In the genomic region with DNA sequence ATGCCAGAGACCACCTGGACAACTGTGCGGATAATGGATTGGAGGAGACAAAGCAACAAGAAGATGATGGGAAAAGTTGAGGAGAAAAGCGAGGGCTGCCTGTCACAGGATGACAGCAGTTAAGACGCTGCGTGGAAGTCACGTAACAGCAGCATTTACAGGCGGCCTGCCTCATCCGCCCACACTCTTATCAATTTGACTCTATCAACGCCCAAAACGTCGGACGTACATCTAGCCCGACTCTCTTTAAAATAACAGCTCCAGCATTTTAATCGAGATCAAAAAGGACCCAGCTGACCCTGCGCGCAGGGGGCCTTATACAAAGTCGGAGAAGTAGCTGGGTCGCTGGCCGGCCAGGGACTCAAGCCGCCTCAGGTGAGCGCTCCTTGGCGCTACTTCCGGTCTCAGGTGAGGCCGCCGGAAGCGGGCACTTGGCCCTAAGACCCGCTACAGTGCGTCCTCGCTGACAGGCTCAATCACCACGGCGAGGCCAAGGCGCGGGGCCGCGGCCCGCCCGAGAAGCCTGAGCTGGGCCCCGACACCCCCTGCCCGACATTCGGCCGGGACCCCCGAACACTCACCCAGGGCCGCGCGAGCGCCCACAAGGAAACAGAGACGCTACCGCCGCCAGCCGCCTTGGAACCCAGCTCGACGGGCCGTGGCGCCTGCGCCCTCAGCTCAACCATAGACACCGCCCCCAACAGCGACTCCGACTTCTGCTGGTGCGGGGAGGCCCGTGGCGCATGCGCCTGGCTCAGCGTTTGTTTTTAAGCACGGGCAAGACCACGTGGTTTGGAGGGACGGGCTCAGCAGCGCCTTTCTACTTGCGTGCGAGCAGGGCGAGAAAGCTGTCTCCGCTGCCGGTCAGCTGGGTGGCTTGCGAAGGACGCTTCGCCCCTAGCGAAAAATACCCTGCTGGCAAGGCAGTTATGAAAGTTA, we compare ENCODE assay signal across 8 cellular contexts.
DNase-seq lines count a peak whose midpoint lies in the region; ATAC-seq lines count a peak whose summit lies in the region.

A gene (minus strand): TSS at position 741 of the 939 bp plus-strand sequence.

- ATAC-seq in GM19043 (IDR thresholded peaks at IDR 0.05; ENCODE audit: low read depth, unreplicated experiment): peak; percentile 74
- peak; percentile 88 for ATAC-seq in HG03354 (IDR thresholded peaks at IDR 0.05; ENCODE audit: poor library complexity, severe bottlenecking, unreplicated experiment)
- ATAC-seq in activated CD4-positive, CD25-positive, alpha-beta regulatory T cell treated with anti-CD3 and anti-CD28 coated beads, Interleukin-2, amount 50 U/mL, for 24 hours: peak; percentile 92 to 93

- peak; percentile 100 for DNase-seq in AG20443 (ENCODE audit: low spot score)
- peak; percentile 85 to 88 for DNase-seq in NCI-H446 (lab: John Stamatoyannopoulos, UW)
- peak; percentile 96 for DNase-seq in cerebellar cortex (ENCODE audit: low spot score)
- peak; percentile 99 for DNase-seq in islet precursor cell
- DNase-seq in stimulated activated CD4-positive, alpha-beta T cell treated with anti-CD3 and anti-CD28 coated beads, Interleukin-12 subunit alpha, Interleukin-12 subunit beta, amount 100 ng/mL, for 4 hours: peak; percentile 94

Comparison
In these comparisons a context has a peak if more than half of its experiments do, and no peak if none do; other contexts are left out.
1. Peak in every context shown above with its lines: DNase-seq and ATAC-seq.